In the genomic region with DNA sequence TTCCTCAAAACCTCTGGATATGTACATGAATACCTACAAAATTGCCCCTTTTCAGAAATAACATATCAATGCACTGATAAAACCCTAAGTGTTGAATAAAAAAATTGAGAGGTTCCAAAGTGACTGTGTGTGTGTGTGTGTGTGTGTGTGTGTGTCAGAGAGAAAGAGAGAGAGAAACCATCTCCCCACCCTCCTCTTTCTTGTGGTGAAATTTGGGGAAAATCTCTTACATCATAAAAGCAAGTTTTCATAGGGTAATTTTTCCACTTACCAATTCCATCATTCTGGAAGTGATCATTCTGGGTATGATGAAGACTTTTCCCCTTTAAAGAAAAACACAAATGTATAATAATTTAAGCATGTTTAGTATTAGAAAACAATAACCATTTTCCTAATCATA, we compare ENCODE assay signal across 24 cellular contexts.
"Had no signal": no experiment of that assay in that cellular context is flagged by ENCODE, and none has a peak within 500 bp of the region (broad histone marks: within the 10 kb centered on the region; RNA-seq: fewer than 3 reads in every experiment).

No MANE protein-coding gene starts in this region.

- H3K27ac Mint-ChIP-seq: dendritic cell treated with granulocyte-macrophage colony-stimulating factor and Interleukin-4, amounts not matched to agents 40 ng/mL and 50 ng/mL, for 4 days; effector memory CD8-positive, alpha-beta T cell; endodermal cell; mesothelial cell of epicardium; naive B cell had no signal

- H3K4me1 ChIP-seq: esophagus squamous epithelium, left lung, lower lobe of right lung had no signal

- H3K9me3 Mint-ChIP-seq: dendritic cell treated with granulocyte-macrophage colony-stimulating factor and Interleukin-4, amounts not matched to agents 40 ng/mL and 50 ng/mL, for 4 days; effector memory CD8-positive, alpha-beta T cell; endodermal cell; mesothelial cell of epicardium; naive thymus-derived CD8-positive, alpha-beta T cell had no signal

- DNase-seq: cortex of kidney; effector CD8-positive, alpha-beta T cell; effector memory CD8-positive, alpha-beta T cell; endodermal cell; esophagus squamous epithelium; foreskin fibroblast; foreskin melanocyte; gastrocnemius medialis; glutamatergic neuron; head of caudate nucleus; heart right ventricle; hippocampal formation; left cardiac atrium; left lung; left ventricle myocardium superior; lower lobe of right lung; mesenchymal stem cell; mucosa of descending colon; naive B cell; naive thymus-derived CD8-positive, alpha-beta T cell had no signal

- H3K27me3 ChIP-seq: esophagus squamous epithelium, gastrocnemius medialis, heart right ventricle, left lung had no signal

- H3K4me1 Mint-ChIP-seq: mesothelial cell of epicardium had no signal

- H3K4me3 ChIP-seq: esophagus squamous epithelium, gastrocnemius medialis, heart right ventricle, left lung, lower lobe of right lung, mucosa of descending colon had no signal

- H3K27ac ChIP-seq: epithelial cell of prostate, esophagus squamous epithelium, gastrocnemius medialis, heart right ventricle, left lung, lower lobe of right lung had no signal

- H3K27me3 Mint-ChIP-seq: dendritic cell treated with granulocyte-macrophage colony-stimulating factor and Interleukin-4, amounts not matched to agents 40 ng/mL and 50 ng/mL, for 4 days; effector memory CD8-positive, alpha-beta T cell; naive B cell; naive thymus-derived CD8-positive, alpha-beta T cell had no signal

- H3K9me3 ChIP-seq: esophagus squamous epithelium, gastrocnemius medialis, left lung, lower lobe of right lung, mucosa of descending colon had no signal

- ATAC-seq: effector memory CD8-positive, alpha-beta T cell; esophagus mucosa; gastrocnemius medialis; heart right ventricle; left cardiac atrium; left lung; left ventricle myocardium superior; lower lobe of right lung; mucosa of descending colon; naive thymus-derived CD8-positive, alpha-beta T cell had no signal

- H3K4me3 Mint-ChIP-seq: dendritic cell treated with granulocyte-macrophage colony-stimulating factor and Interleukin-4, amounts not matched to agents 40 ng/mL and 50 ng/mL, for 4 days; effector memory CD8-positive, alpha-beta T cell; endodermal cell; mesothelial cell of epicardium; naive B cell; naive thymus-derived CD8-positive, alpha-beta T cell had no signal
